ENCODE assay signal across 30 cellular contexts in the genomic region with DNA sequence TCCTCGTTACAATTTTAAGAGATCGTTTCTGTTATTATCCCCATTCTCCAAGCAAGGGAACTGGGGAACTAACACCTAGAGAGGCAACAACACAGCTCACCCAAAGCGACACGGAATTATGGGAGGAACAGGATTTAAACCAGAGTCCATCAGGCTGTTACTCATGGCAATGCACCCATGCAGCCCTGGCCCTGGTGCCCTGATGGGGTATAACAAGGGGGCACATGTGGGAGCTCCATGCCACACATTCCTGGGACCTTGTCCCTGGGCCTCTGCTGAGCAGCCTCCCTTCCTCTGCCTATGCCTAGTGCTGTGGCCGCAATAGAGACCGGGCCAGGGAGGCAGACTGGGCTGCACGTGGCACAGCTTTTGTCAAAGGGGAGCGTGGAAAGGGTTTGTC. TPM values are rescaled to one million over a fixed set of nuclear protein-coding genes. Genes with fewer than 3 reads are reported as not detected.
"Had no signal": no experiment of that assay in that cellular context is flagged by ENCODE, and none has a peak within 500 bp of the region (broad histone marks: within the 10 kb centered on the region; RNA-seq: fewer than 3 reads in every experiment).

No MANE protein-coding gene starts in this region.

- H3K4me3 Mint-ChIP-seq: activated CD4-positive, alpha-beta memory T cell treated with anti-CD3 and anti-CD28 coated beads, Interleukin-2, amount 10 ng/mL, durations not matched to agents 7 days and 5 days; activated CD4-positive, alpha-beta T cell treated with anti-CD3 and anti-CD28 coated beads, Interleukin-2, amount 10 ng/mL, durations not matched to agents 7 days and 5 days; activated naive CD4-positive, alpha-beta T cell treated with anti-CD3 and anti-CD28 coated beads, Interleukin-2, amount 10 ng/mL, durations not matched to agents 7 days and 5 days; activated naive CD8-positive, alpha-beta T cell treated with anti-CD3 and anti-CD28 coated beads, Interleukin-2, amount 10 ng/mL, durations not matched to agents 7 days and 5 days; activated T-cell treated with anti-CD3 and anti-CD28 coated beads, Interleukin-2, amount 50 U/mL, for 24 hours; activated T-cell treated with anti-CD3 and anti-CD28 coated beads, Interleukin-2, amount 50 U/mL, for 72 hours; brain; dendritic cell treated with granulocyte-macrophage colony-stimulating factor and Interleukin-4, amounts not matched to agents 40 ng/mL and 50 ng/mL, for 4 days; effector memory CD8-positive, alpha-beta T cell; WTC11 had no signal

- H3K36me3 Mint-ChIP-seq: activated naive CD4-positive, alpha-beta T cell treated with anti-CD3 and anti-CD28 coated beads, Interleukin-2, amount 10 ng/mL, durations not matched to agents 7 days and 5 days; activated naive CD4-positive, alpha-beta T cell treated with anti-CD3 and anti-CD28 coated beads, Interleukin-2, amount 50 U/mL, for 72 hours; activated naive CD8-positive, alpha-beta T cell treated with anti-CD3 and anti-CD28 coated beads, Interleukin-2, amount 10 ng/mL, durations not matched to agents 7 days and 5 days; WTC11 had no signal

- H3K4me1 Mint-ChIP-seq: activated CD4-positive, alpha-beta memory T cell treated with anti-CD3 and anti-CD28 coated beads, Interleukin-2, amount 10 ng/mL, durations not matched to agents 7 days and 5 days; activated CD4-positive, alpha-beta T cell treated with anti-CD3 and anti-CD28 coated beads, Interleukin-2, amount 10 ng/mL, durations not matched to agents 7 days and 5 days; activated naive CD4-positive, alpha-beta T cell treated with anti-CD3 and anti-CD28 coated beads, Interleukin-2, amount 10 ng/mL, durations not matched to agents 7 days and 5 days; activated naive CD8-positive, alpha-beta T cell treated with anti-CD3 and anti-CD28 coated beads, Interleukin-2, amount 10 ng/mL, durations not matched to agents 7 days and 5 days; brain; WTC11 had no signal

- H3K27ac Mint-ChIP-seq: activated CD4-positive, alpha-beta memory T cell treated with anti-CD3 and anti-CD28 coated beads, Interleukin-2, amount 10 ng/mL, durations not matched to agents 7 days and 5 days; activated CD4-positive, alpha-beta T cell treated with anti-CD3 and anti-CD28 coated beads, Interleukin-2, amount 10 ng/mL, durations not matched to agents 7 days and 5 days; activated naive CD4-positive, alpha-beta T cell treated with anti-CD3 and anti-CD28 coated beads, Interleukin-2, amount 10 ng/mL, durations not matched to agents 7 days and 5 days; activated naive CD4-positive, alpha-beta T cell treated with anti-CD3 and anti-CD28 coated beads, Interleukin-2, amount 50 U/mL, for 72 hours; activated naive CD8-positive, alpha-beta T cell treated with anti-CD3 and anti-CD28 coated beads, Interleukin-2, amount 10 ng/mL, durations not matched to agents 7 days and 5 days; activated T-cell treated with anti-CD3 and anti-CD28 coated beads, Interleukin-2, amount 50 U/mL, for 24 hours; activated T-cell treated with anti-CD3 and anti-CD28 coated beads, Interleukin-2, amount 50 U/mL, for 72 hours; dendritic cell treated with granulocyte-macrophage colony-stimulating factor and Interleukin-4, amounts not matched to agents 40 ng/mL and 50 ng/mL, for 4 days; effector memory CD8-positive, alpha-beta T cell; WTC11 had no signal

- H3K27me3 Mint-ChIP-seq: activated CD4-positive, alpha-beta memory T cell treated with anti-CD3 and anti-CD28 coated beads, Interleukin-2, amount 10 ng/mL, durations not matched to agents 7 days and 5 days; activated CD4-positive, alpha-beta T cell treated with anti-CD3 and anti-CD28 coated beads, Interleukin-2, amount 10 ng/mL, durations not matched to agents 7 days and 5 days; activated naive CD4-positive, alpha-beta T cell treated with anti-CD3 and anti-CD28 coated beads, Interleukin-2, amount 10 ng/mL, durations not matched to agents 7 days and 5 days; activated naive CD8-positive, alpha-beta T cell treated with anti-CD3 and anti-CD28 coated beads, Interleukin-2, amount 10 ng/mL, durations not matched to agents 7 days and 5 days; activated T-cell treated with anti-CD3 and anti-CD28 coated beads, Interleukin-2, amount 50 U/mL, for 24 hours; brain; dendritic cell treated with granulocyte-macrophage colony-stimulating factor and Interleukin-4, amounts not matched to agents 40 ng/mL and 50 ng/mL, for 4 days; effector memory CD8-positive, alpha-beta T cell had no signal

- ATAC-seq: activated naive CD4-positive, alpha-beta T cell treated with anti-CD3 and anti-CD28 coated beads, Interleukin-2, amount 50 U/mL, for 72 hours; activated T-cell treated with anti-CD3 and anti-CD28 coated beads, Interleukin-2, amount 50 U/mL, for 72 hours; effector memory CD8-positive, alpha-beta T cell; foreskin keratinocyte; gastrocnemius medialis; WTC11 had no signal

- H3K4me1 ChIP-seq: ascending aorta, breast epithelium, esophagus muscularis mucosa, foreskin keratinocyte, gastrocnemius medialis had no signal

- H3K27ac ChIP-seq: ascending aorta, breast epithelium, cardiac muscle cell, coronary artery, esophagus muscularis mucosa, foreskin keratinocyte, gastrocnemius medialis had no signal

- H3K27me3 ChIP-seq: ascending aorta, breast epithelium, cardiac muscle cell, esophagus muscularis mucosa, foreskin keratinocyte, gastrocnemius medialis had no signal

- H3K4me3 ChIP-seq: ascending aorta, breast epithelium, cardiac muscle cell, coronary artery, esophagus muscularis mucosa, gastrocnemius medialis had no signal

- H3K9me3 ChIP-seq: ascending aorta, breast epithelium, esophagus muscularis mucosa, gastrocnemius medialis had no signal

- DNase-seq: activated CD4-positive, alpha-beta memory T cell treated with anti-CD3 and anti-CD28 coated beads, Interleukin-2, amount 10 ng/mL, durations not matched to agents 7 days and 5 days; activated CD4-positive, alpha-beta T cell treated with anti-CD3 and anti-CD28 coated beads for 1 hour; activated CD4-positive, alpha-beta T cell treated with anti-CD3 and anti-CD28 coated beads for 4 hours; activated CD4-positive, alpha-beta T cell treated with anti-CD3 and anti-CD28 coated beads, Interleukin-2, amount 10 ng/mL, durations not matched to agents 7 days and 5 days; activated CD4-positive, alpha-beta T cell treated with anti-CD3 and anti-CD28 coated beads, Interleukin-2, amount 50 U/mL, for 4 hours; activated CD8-positive, alpha-beta memory T cell treated with anti-CD3 and anti-CD28 coated beads, Interleukin-2, amount 50 U/mL, for 48 hours; activated gamma-delta T cell; activated naive CD4-positive, alpha-beta T cell; activated naive CD4-positive, alpha-beta T cell treated with anti-CD3 and anti-CD28 coated beads, Interleukin-2, amount 10 ng/mL, durations not matched to agents 7 days and 5 days; activated naive CD8-positive, alpha-beta T cell treated with anti-CD3 and anti-CD28 coated beads, Interleukin-2, amount 10 ng/mL, durations not matched to agents 7 days and 5 days; activated T-cell treated with anti-CD3 and anti-CD28 coated beads for 4 hours; activated T-cell treated with anti-CD3 and anti-CD28 coated beads, Interleukin-2, amount 50 U/mL, for 24 hours; activated T-cell treated with anti-CD3 and anti-CD28 coated beads, Interleukin-2, amount 50 U/mL, for 72 hours; central memory CD4-positive, alpha-beta T cell; effector CD4-positive, alpha-beta T cell; effector memory CD8-positive, alpha-beta T cell; erythroblast; foreskin keratinocyte; gastrocnemius medialis; glutamatergic neuron; T-helper 2 cell had no signal

- H3K9me3 Mint-ChIP-seq: activated CD4-positive, alpha-beta memory T cell treated with anti-CD3 and anti-CD28 coated beads, Interleukin-2, amount 10 ng/mL, durations not matched to agents 7 days and 5 days; activated CD4-positive, alpha-beta T cell treated with anti-CD3 and anti-CD28 coated beads, Interleukin-2, amount 10 ng/mL, durations not matched to agents 7 days and 5 days; activated naive CD4-positive, alpha-beta T cell treated with anti-CD3 and anti-CD28 coated beads, Interleukin-2, amount 10 ng/mL, durations not matched to agents 7 days and 5 days; activated naive CD4-positive, alpha-beta T cell treated with anti-CD3 and anti-CD28 coated beads, Interleukin-2, amount 50 U/mL, for 72 hours; activated naive CD8-positive, alpha-beta T cell treated with anti-CD3 and anti-CD28 coated beads, Interleukin-2, amount 10 ng/mL, durations not matched to agents 7 days and 5 days; activated T-cell treated with anti-CD3 and anti-CD28 coated beads, Interleukin-2, amount 50 U/mL, for 24 hours; activated T-cell treated with anti-CD3 and anti-CD28 coated beads, Interleukin-2, amount 50 U/mL, for 72 hours; brain; dendritic cell treated with granulocyte-macrophage colony-stimulating factor and Interleukin-4, amounts not matched to agents 40 ng/mL and 50 ng/mL, for 4 days; effector memory CD8-positive, alpha-beta T cell; WTC11 had no signal

- H3K36me3 ChIP-seq: ascending aorta, breast epithelium, cardiac muscle cell, gastrocnemius medialis had no signal

RNA-seq across cellular contexts. Expression of a gene that starts 13.3 kb away (rescaled TPM):
- polyA plus RNA-seq: cardiac muscle cell, foreskin keratinocyte had no signal
